Comparison of ENCODE assay signal across 10 cellular contexts in the genomic region with DNA sequence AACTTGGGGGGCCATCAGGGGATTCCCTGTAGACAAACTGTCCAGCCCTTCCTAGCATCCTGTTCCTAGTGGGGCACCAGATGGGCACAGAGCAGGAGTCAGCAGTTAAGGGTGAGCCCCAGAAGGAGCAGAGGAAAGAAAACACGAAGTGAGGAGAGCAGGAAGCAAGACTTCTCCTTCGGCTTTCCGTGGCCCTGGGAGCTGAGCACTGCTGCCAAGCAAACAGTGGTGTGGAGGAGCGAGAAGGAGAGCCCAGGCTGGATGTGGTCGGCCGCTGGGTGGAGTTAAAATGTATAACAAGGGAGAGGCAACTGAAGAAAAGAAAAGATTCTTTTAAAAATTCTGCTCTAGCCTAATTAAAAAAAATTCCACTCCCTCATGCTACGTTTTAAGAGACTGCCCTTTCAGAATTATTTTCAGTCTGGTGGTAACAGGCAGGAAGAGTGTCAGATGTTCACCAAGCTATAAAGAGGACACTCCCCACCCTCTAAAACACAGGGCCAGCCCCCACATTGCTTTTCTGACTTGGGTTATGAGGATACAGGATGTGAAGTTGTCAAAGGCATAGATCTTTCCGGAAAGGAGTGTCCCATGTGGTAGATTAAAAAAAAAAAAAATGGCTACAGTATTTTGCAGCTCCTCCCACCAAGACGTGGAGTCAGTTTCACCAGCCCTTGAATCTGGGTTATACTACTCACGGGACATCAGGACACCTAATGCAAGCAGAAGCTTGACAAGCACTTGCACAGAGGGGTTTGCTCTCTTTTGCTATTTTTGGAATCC.
A peak's percentile ranks its signal among the peaks of the same experiment; 100 is the strongest.
DNase-seq lines count a peak whose midpoint lies in the region; ATAC-seq, FAIRE-seq and TF ChIP-seq lines count a peak whose summit lies in the region.
"Had no signal": no experiment of that assay in that cellular context is flagged by ENCODE, and none has a peak within 500 bp of the region (broad histone marks: within the 10 kb centered on the region; RNA-seq: fewer than 3 reads in every experiment).

No MANE protein-coding gene starts in this region.

- ATAC-seq in activated T-helper 17 cell treated with anti-CD3 and anti-CD28 coated beads, Interleukin-2, amount 50 U/mL, for 72 hours (replicated peaks): peak; percentile 23
- peak; percentile 65 for ATAC-seq in left ventricle myocardium superior

- H3K4me1 ChIP-seq in HEK293 (ENCODE audit: control insufficient read depth, insufficient read depth, low read length) (peaks cover 7% of the 10 kb centered on the region), skeletal muscle tissue (ENCODE audit: control insufficient read depth in 3 of 3, insufficient read depth in 3 of 3, low read length in 3 of 3) (peaks cover 0 to 10% (median 5%) of the 10 kb centered on the region in 3 donors)

- no peaks in the 10 kb centered on the region for H3K27me3 Mint-ChIP-seq in activated T-helper 17 cell treated with anti-CD3 and anti-CD28 coated beads, Interleukin-2, amount 50 U/mL, for 72 hours

- H3K4me3 ChIP-seq in HEK293 (ENCODE audit: low read depth, low read length) (no peak overlapping the region), skeletal muscle tissue (ENCODE audit: low read length in 3 of 3) (no peak overlapping the region)

- no peak overlapping the region for H3K27ac Mint-ChIP-seq in activated T-helper 17 cell treated with anti-CD3 and anti-CD28 coated beads, Interleukin-2, amount 50 U/mL, for 72 hours

- H3K36me3 ChIP-seq in HEK293 (ENCODE audit: control insufficient read depth in 2 of 2, insufficient read depth in 1 of 2, low read length in 2 of 2) (no peaks in the 10 kb centered on the region), skeletal muscle tissue (ENCODE audit: control insufficient read depth in 3 of 3, insufficient read depth in 3 of 3, low read length in 3 of 3) (peaks cover 0 to 1% (median 0%) of the 10 kb centered on the region in 3 donors)

- DNase-seq in left ventricle myocardium superior (peak; percentile 55), RKO (ENCODE audit: low spot score) (no peak), NAMALWA (ENCODE audit: low spot score) (no peak), SKM-1 (lab: John Stamatoyannopoulos, UW; ENCODE audit: unreplicated experiment) (no peak), frontal cortex (ENCODE audit: low spot score in 2 of 2) (no peak)
- DNase-seq: effector memory CD4-positive, alpha-beta T cell; NCI-H510A treated with DMSO at 0.1 percent for 48 hours had no signal

- H3K9me3 Mint-ChIP-seq in activated T-helper 17 cell treated with anti-CD3 and anti-CD28 coated beads, Interleukin-2, amount 50 U/mL, for 72 hours: peaks cover 6% of the 10 kb centered on the region

- H3K27me3 ChIP-seq in skeletal muscle tissue (ENCODE audit: control insufficient read depth in 3 of 3, insufficient read depth in 3 of 3, low read length in 3 of 3): no peaks in the 10 kb centered on the region

- H3K4me1 Mint-ChIP-seq in activated T-helper 17 cell treated with anti-CD3 and anti-CD28 coated beads, Interleukin-2, amount 50 U/mL, for 72 hours: no peaks in the 10 kb centered on the region

- peak overlapping the region; percentile 7 for H3K4me3 Mint-ChIP-seq in activated T-helper 17 cell treated with anti-CD3 and anti-CD28 coated beads, Interleukin-2, amount 50 U/mL, for 72 hours

- CTCF ChIA-PET in HEK293 (lab: Yijun Ruan, JAX): interaction anchor here (0.6 to 1.3 kb wide), 2 partner anchors 13 to 28 kb away, joined by 3 read pairs; no protein-coding TSS in a partner anchor

- H3K9ac ChIP-seq in skeletal muscle tissue (ENCODE audit: low read depth in 1 of 3, low read length in 3 of 3): peak overlapping the region in 1 of 3 donors; percentile 33

- no peak for FAIRE-seq in frontal cortex (lab: Jason Lieb, UNC)

- POLR2A ChIA-PET in HEK293 (lab: Yijun Ruan, JAX): interaction anchor here (0.8 kb wide), 1 partner anchor 24 kb away, joined by 3 read pairs; no protein-coding TSS in a partner anchor

- H3K27ac ChIP-seq in HEK293 (ENCODE audit: extremely low read depth, low read depth, low read length) (no peak overlapping the region), skeletal muscle tissue (ENCODE audit: low read depth, low read length) (peak overlapping the region; percentile 57)

- no peaks in the 10 kb centered on the region for H3K36me3 Mint-ChIP-seq in activated T-helper 17 cell treated with anti-CD3 and anti-CD28 coated beads, Interleukin-2, amount 50 U/mL, for 72 hours (ENCODE audit: low read depth)

- H3K9me3 ChIP-seq in HEK293 (ENCODE audit: control insufficient read depth, insufficient read depth, low read depth, low read length): no peaks in the 10 kb centered on the region
- H3K9me3 ChIP-seq in skeletal muscle tissue (ENCODE audit: control insufficient read depth in 3 of 3, low read length in 3 of 3): peaks cover 0 to 2% (median 0%) of the 10 kb centered on the region in 3 donors

- intact Hi-C loops in left ventricle myocardium superior (cut with micrococcal nuclease): no loop called here

- TF ChIP-seq CTCF in HEK293 (tag by site-specific recombination; IDR thresholded peaks at IDR 0.05): no peak

TF ChIP-seq in HEK293, 187 proteins besides CTCF, POLR2A, EP300 and RAD21:
- peak; percentile 82 for TF ChIP-seq PRDM10 (tag by site-specific recombination; IDR thresholded peaks at IDR 0.05)
- 0 out of 2 replicates have a peak, but pooled peaks have one; percentile 11 for TF ChIP-seq ZXDB (tag by site-specific recombination; IDR thresholded peaks at IDR 0.05)
- TF ChIP-seq, protein P1, sequence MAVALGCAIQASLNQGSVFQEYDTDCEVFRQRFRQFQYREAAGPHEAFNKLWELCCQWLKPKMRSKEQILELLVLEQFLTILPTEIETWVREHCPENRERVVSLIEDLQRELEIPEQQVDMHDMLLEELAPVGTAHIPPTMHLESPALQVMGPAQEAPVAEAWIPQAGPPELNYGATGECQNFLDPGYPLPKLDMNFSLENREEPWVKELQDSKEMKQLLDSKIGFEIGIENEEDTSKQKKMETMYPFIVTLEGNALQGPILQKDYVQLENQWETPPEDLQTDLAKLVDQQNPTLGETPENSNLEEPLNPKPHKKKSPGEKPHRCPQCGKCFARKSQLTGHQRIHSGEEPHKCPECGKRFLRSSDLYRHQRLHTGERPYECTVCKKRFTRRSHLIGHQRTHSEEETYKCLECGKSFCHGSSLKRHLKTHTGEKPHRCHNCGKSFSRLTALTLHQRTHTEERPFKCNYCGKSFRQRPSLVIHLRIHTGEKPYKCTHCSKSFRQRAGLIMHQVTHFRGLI (tag by site-specific recombination; IDR thresholded peaks at IDR 0.05): no peak
- TF ChIP-seq SETDB1 (IDR thresholded peaks at IDR 0.05; ENCODE audit: insufficient read length, low read length): no peak
- peak; percentile 89 for TF ChIP-seq ZBTB20 (tag by site-specific recombination; IDR thresholded peaks at IDR 0.05)
- TF ChIP-seq ZNF513 (tag by site-specific recombination; IDR thresholded peaks at IDR 0.05): no peak
TF ChIP-seq in HEK293: peak in this region for 3.
